Comparison of ENCODE assay signal across 11 cellular contexts in genomic region chr17:57948169-57948554, GRCh38. TPM values are rescaled to one million over a fixed set of nuclear protein-coding genes. Genes with fewer than 3 reads are reported as not detected.
A peak's percentile ranks its signal among the peaks of the same experiment; 100 is the strongest.
DNase-seq lines count a peak whose midpoint lies in the region; ATAC-seq and TF ChIP-seq lines count a peak whose summit lies in the region.
"Had no signal": no experiment of that assay in that cellular context is flagged by ENCODE, and none has a peak within 500 bp of the region (broad histone marks: within the 10 kb centered on the region; RNA-seq: fewer than 3 reads in every experiment).

No MANE protein-coding gene starts in this region.

- peak overlapping the region in 1 of 5 experiments; percentile 18 for H3K4me3 Mint-ChIP-seq in brain

- no peaks in the 10 kb centered on the region for H3K9me3 ChIP-seq in HEK293 (ENCODE audit: control insufficient read depth, insufficient read depth, low read depth, low read length)
- no peaks in the 10 kb centered on the region for H3K9me3 ChIP-seq in lower lobe of right lung
- H3K9me3 ChIP-seq in subcutaneous abdominal adipose tissue (ENCODE audit: control insufficient read depth in 5 of 5, low read length in 5 of 5) = no peaks in the 10 kb centered on the region

- no peaks in the 10 kb centered on the region for H3K36me3 ChIP-seq in HEK293 (ENCODE audit: control insufficient read depth in 2 of 2, insufficient read depth in 1 of 2, low read length in 2 of 2)
- H3K36me3 ChIP-seq in lower lobe of right lung = no peaks in the 10 kb centered on the region
- H3K36me3 ChIP-seq in subcutaneous abdominal adipose tissue (ENCODE audit: control insufficient read depth in 5 of 5, insufficient read depth in 5 of 5, low read length in 5 of 5) = no peaks in the 10 kb centered on the region

- peaks cover 0 to 3% (median 0%) of the 10 kb centered on the region in 5 experiments for H3K9me3 Mint-ChIP-seq in brain

- H3K4me1 Mint-ChIP-seq in brain = peaks cover 88% of the 10 kb centered on the region

- CTCF ChIA-PET in HEK293 (lab: Yijun Ruan, JAX) = interaction anchor here (0.6 to 6.0 kb wide), 8 partner anchors 8 to 90 kb away, joined by 3 to 38 read pairs (median 6); no protein-coding TSS in a partner anchor

- no peaks in the 10 kb centered on the region for H3K36me3 Mint-ChIP-seq in brain

- H3K9ac ChIP-seq in subcutaneous abdominal adipose tissue (ENCODE audit: low read length in 5 of 5) = peak overlapping the region in 3 of 5 donors; percentile 32 to 52 (median 39)

- intact Hi-C loops in lower lobe of right lung (cut with DNase I) = no loop called here

- POLR2A ChIA-PET in HEK293 (lab: Yijun Ruan, JAX) = interaction anchor here (0.8 to 3.2 kb wide), 6 partner anchors 8 to 73 kb away, joined by 3 to 22 read pairs (median 5); partner anchors contain the start of gene CUEDC1

- peaks cover 2% of the 10 kb centered on the region for H3K27me3 Mint-ChIP-seq in brain

- H3K27ac ChIP-seq in HEK293 (ENCODE audit: extremely low read depth, low read depth, low read length) = peak overlapping the region; percentile 26; the same call in 1 of the 2 replicates
- peak overlapping the region; percentile 79 for H3K27ac ChIP-seq in lower lobe of right lung
- H3K27ac ChIP-seq in subcutaneous abdominal adipose tissue (ENCODE audit: low read depth, low read length) = peak overlapping the region; percentile 86

- no peak overlapping the region for H3K4me3 ChIP-seq in HEK293 (ENCODE audit: low read depth, low read length)
- no peak overlapping the region for H3K4me3 ChIP-seq in lower lobe of right lung
- H3K4me3 ChIP-seq in subcutaneous abdominal adipose tissue (ENCODE audit: low read depth in 1 of 5, low read length in 5 of 5) = no peak overlapping the region
- H3K4me3 ChIP-seq: K562 had no signal

- DNase-seq in lower lobe of right lung (peak; percentile 37), dermis blood vessel endothelial cell (no peak), glomerular visceral epithelial cell (ENCODE audit: extremely low spot score) (no peak)
- no peak for DNase-seq in stimulated activated CD4-positive, alpha-beta T cell treated with anti-CD3 and anti-CD28 coated beads, Interleukin-12 subunit alpha, Interleukin-12 subunit beta, amount 100 ng/mL, for 4 hours
- DNase-seq: DMS 273 treated with DMSO at 0.1 percent for 48 hours, NCI-H524 had no signal

- peak overlapping the region in 4 of 5 experiments; percentile 42 to 88 (median 76) for H3K27ac Mint-ChIP-seq in brain

- H3K27me3 ChIP-seq in lower lobe of right lung (ENCODE audit: low read depth) (no peaks in the 10 kb centered on the region), subcutaneous abdominal adipose tissue (ENCODE audit: control insufficient read depth in 5 of 5, insufficient read depth in 4 of 5, low read length in 5 of 5) (no peaks in the 10 kb centered on the region)

- ATAC-seq in lower lobe of right lung = no peak
- ATAC-seq in HG03469 (IDR thresholded peaks at IDR 0.05; ENCODE audit: unreplicated experiment) = no peak
- ATAC-seq: K562 had no signal

- TF ChIP-seq CTCF in HEK293 (tag by site-specific recombination; IDR thresholded peaks at IDR 0.05) = no peak
- TF ChIP-seq CTCF in brain (conservative IDR thresholded peaks at IDR 0.05) = no peak
- no peak for TF ChIP-seq CTCF in lower lobe of right lung (IDR thresholded peaks at IDR 0.05)

- peaks cover 55% of the 10 kb centered on the region for H3K4me1 ChIP-seq in HEK293 (ENCODE audit: control insufficient read depth, insufficient read depth, low read length)
- peaks cover 84% of the 10 kb centered on the region for H3K4me1 ChIP-seq in lower lobe of right lung
- H3K4me1 ChIP-seq in subcutaneous abdominal adipose tissue (ENCODE audit: control insufficient read depth in 5 of 5, insufficient read depth in 5 of 5, low read length in 5 of 5) = peaks cover 14 to 82% (median 76%) of the 10 kb centered on the region in 5 donors

TF ChIP-seq in HEK293, 187 proteins besides CTCF, POLR2A, EP300 and RAD21:
- TF ChIP-seq AEBP2 (tag by site-specific recombination; IDR thresholded peaks at IDR 0.05; ENCODE audit: borderline replicate concordance) (no peak), MZF1 (tag by site-specific recombination; IDR thresholded peaks at IDR 0.05; ENCODE audit: borderline replicate concordance) (no peak), RBAK (tag by site-specific recombination; IDR thresholded peaks at IDR 0.05) (no peak), ZBTB17 (tag by site-specific recombination; IDR thresholded peaks at IDR 0.05) (no peak), ZNF169 (tag by site-specific recombination; IDR thresholded peaks at IDR 0.05) (no peak), HOXD13 (CRISPR knock-in tag; IDR thresholded peaks at IDR 0.05; ENCODE audit: borderline replicate concordance) (no peak), ZNF585B (tag by site-specific recombination; IDR thresholded peaks at IDR 0.05) (no peak), HOXA7 (CRISPR knock-in tag; IDR thresholded peaks at IDR 0.05; ENCODE audit: borderline replicate concordance) (no peak), ZNF121 (tag by site-specific recombination; IDR thresholded peaks at IDR 0.05) (no peak), ZNF211 (tag by site-specific recombination; IDR thresholded peaks at IDR 0.05; ENCODE audit: low read depth) (no peak), ZNF112 (tag by site-specific recombination; IDR thresholded peaks at IDR 0.05) (no peak), ATF2 (tag by site-specific recombination; IDR thresholded peaks at IDR 0.05; ENCODE audit: low read depth) (no peak), ZNF560 (tag by site-specific recombination; IDR thresholded peaks at IDR 0.05; ENCODE audit: borderline replicate concordance) (no peak), ZNF843 (tag by site-specific recombination; IDR thresholded peaks at IDR 0.05) (no peak), BCL11A (tag by site-specific recombination; IDR thresholded peaks at IDR 0.05; ENCODE audit: low read depth) (no peak), ZNF529 (tag by site-specific recombination; IDR thresholded peaks at IDR 0.05; ENCODE audit: insufficient replicate concordance) (no peak), ZNF140 (tag by site-specific recombination; IDR thresholded peaks at IDR 0.05) (no peak), ZNF555 (tag by site-specific recombination; conservative IDR thresholded peaks at IDR 0.05) (no peak), ZNF510 (tag by site-specific recombination; IDR thresholded peaks at IDR 0.05; ENCODE audit: insufficient replicate concordance) (no peak)

RNA-seq across cellular contexts. Expression of gene CUEDC1, which starts 7.0 kb away (rescaled TPM):
- 97.8 TPM for polyA plus RNA-seq in brain (ENCODE audit: insufficient read depth, low read depth, low replicate concordance)
- total RNA-seq in lower lobe of right lung (42.8 TPM), dermis blood vessel endothelial cell (6.5 and 6.8 TPM in 2 replicates)

RNA-seq across cellular contexts. Expression of gene VEZF1, which starts 39.9 kb away (rescaled TPM):
- polyA plus RNA-seq in brain (ENCODE audit: insufficient read depth, low read depth, low replicate concordance) = 72.5 TPM
- total RNA-seq in lower lobe of right lung = 73.5 TPM
- total RNA-seq in dermis blood vessel endothelial cell = 30.8 and 36.4 TPM in 2 replicates

RNA-seq across cellular contexts. Expression of gene SRSF1, which starts 58.9 kb away (rescaled TPM):
- 124 TPM for polyA plus RNA-seq in brain (ENCODE audit: insufficient read depth, low read depth, low replicate concordance)
- total RNA-seq in lower lobe of right lung (159 TPM), dermis blood vessel endothelial cell (415 and 532 TPM in 2 replicates)

Comparison
In these comparisons a context has a peak if more than half of its experiments do, and no peak if none do; other contexts are left out.
1. H3K27ac ChIP-seq: peak in every context shown above with its lines; median percentile 86 in subcutaneous abdominal adipose tissue; 79 in lower lobe of right lung; 26 in HEK293.